Comparison of ENCODE assay signal across 8 cellular contexts in the genomic region with DNA sequence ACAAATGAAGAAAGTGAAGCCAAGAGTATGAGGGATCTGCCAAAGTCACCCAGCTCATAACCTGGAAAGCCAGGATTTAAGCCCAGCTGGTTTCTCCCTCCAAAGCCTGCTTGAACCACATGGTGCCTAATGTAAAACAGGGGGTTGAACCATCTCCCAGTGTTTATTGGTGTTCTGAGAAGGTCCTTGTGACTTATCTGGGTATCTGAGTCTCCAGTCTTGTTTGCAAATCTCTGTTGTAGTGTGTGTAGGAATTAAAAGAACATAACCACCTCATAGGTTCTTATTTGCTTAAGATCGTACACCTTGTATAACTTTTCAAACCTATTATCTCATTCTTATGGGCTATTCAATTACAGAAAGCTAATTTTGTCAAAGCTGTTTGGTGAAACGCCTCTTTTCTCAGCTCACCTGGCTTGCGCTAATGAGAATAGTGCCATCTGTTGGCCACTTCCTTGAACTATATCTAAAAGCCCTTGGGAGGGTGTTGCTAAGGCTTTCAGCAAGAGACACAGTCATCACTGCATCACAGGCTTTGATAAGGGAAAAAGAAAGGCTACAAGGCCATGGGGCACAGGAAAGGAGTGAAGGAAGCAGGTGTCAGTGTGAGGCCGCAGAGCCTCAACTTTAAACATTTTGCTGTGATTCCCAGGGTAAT. TPM values are rescaled to one million over a fixed set of nuclear protein-coding genes. Genes with fewer than 3 reads are reported as not detected.
A peak's percentile ranks its signal among the peaks of the same experiment; 100 is the strongest.
DNase-seq lines count a peak whose midpoint lies in the region; TF ChIP-seq lines count a peak whose summit lies in the region.

No MANE protein-coding gene starts in this region.

- no peaks in the 10 kb centered on the region for H3K79me2 ChIP-seq in MM.1S (ENCODE audit: low read length)

- no peaks in the 10 kb centered on the region for H3K4me1 ChIP-seq in MM.1S (ENCODE audit: low read length)

- H3K9ac ChIP-seq in MM.1S (ENCODE audit: low read length), result no peak overlapping the region

- H3K4me2 ChIP-seq in MM.1S (ENCODE audit: low read depth, low read length), result no peak overlapping the region

- peak overlapping the region; percentile 37 for H2AFZ ChIP-seq in MM.1S (ENCODE audit: low read length)

- H3K36me3 ChIP-seq in H7 (replicated peaks; ENCODE audit: control insufficient read depth, insufficient read depth, low read length) (no peaks in the 10 kb centered on the region), MM.1S (replicated peaks; ENCODE audit: insufficient read depth, low read length) (no peaks in the 10 kb centered on the region), kidney epithelial cell (ENCODE audit: control insufficient read depth, insufficient read depth, low read length) (no peaks in the 10 kb centered on the region)

- no peaks in the 10 kb centered on the region for H3K9me2 ChIP-seq in MM.1S (replicated peaks; ENCODE audit: insufficient read depth, low read length)

- peak; percentile 31 for DNase-seq in stimulated activated CD4-positive, alpha-beta T cell treated with anti-CD3 and anti-CD28 coated beads, Interleukin-1b, Interleukin-23, amount 100 ng/mL, for 48 hours
- no peak for DNase-seq in stimulated activated CD4-positive, alpha-beta T cell treated with anti-CD3 and anti-CD28 coated beads, Interleukin-4, amount 100 ng/mL, for 1 hour
- DNase-seq in H7 (peak; percentile 64), MM.1S (peak; percentile 83), SK-N-DZ (ENCODE audit: low spot score) (peak; percentile 52), T47D (ENCODE audit: low read depth in 1 of 2, low spot score in 1 of 2) (peak; percentile 11 to 51), kidney epithelial cell (ENCODE audit: low read depth) (peak; percentile 34), stromal cell of bone marrow (ENCODE audit: low read depth) (peak; percentile 42)

- in situ Hi-C loops in T47D (cut with HindIII; ENCODE audit: low pct_unique_long_range_greater_than_20kb, low sequenced_read_pairs), result no loop called here

- no peaks in the 10 kb centered on the region for H3K27me3 ChIP-seq in H7 (ENCODE audit: control insufficient read depth, insufficient read depth, low read length)
- H3K27me3 ChIP-seq in MM.1S (replicated peaks; ENCODE audit: insufficient read depth, low read length), result no peaks in the 10 kb centered on the region
- no peaks in the 10 kb centered on the region for H3K27me3 ChIP-seq in kidney epithelial cell (ENCODE audit: control insufficient read depth, insufficient read depth, low read length)

- TF ChIP-seq CTCF in MM.1S (IDR thresholded peaks at IDR 0.05; ENCODE audit: low read length), result peak; percentile 74
- peak; percentile 59 for TF ChIP-seq CTCF in kidney epithelial cell (IDR thresholded peaks at IDR 0.05; ENCODE audit: insufficient read depth, low read length, poor library complexity, severe bottlenecking)

- H3F3A ChIP-seq in MM.1S (ENCODE audit: insufficient read depth, low read length), result no peaks in the 10 kb centered on the region

- no peaks in the 10 kb centered on the region for H3K9me3 ChIP-seq in MM.1S (replicated peaks; ENCODE audit: insufficient read depth, low read length)

- H3K4me3 ChIP-seq in H7 (ENCODE audit: insufficient read depth, low read depth, low read length), result no peak overlapping the region
- no peak overlapping the region for H3K4me3 ChIP-seq in MM.1S (ENCODE audit: low read length)
- no peak overlapping the region for H3K4me3 ChIP-seq in kidney epithelial cell (ENCODE audit: low read depth, low read length)

- H4K20me1 ChIP-seq in MM.1S (ENCODE audit: insufficient read depth, low read length), result no peaks in the 10 kb centered on the region

- no peak overlapping the region for H3K27ac ChIP-seq in MM.1S (ENCODE audit: low read length)

RNA-seq across cellular contexts. Expression of a gene that starts 12.2 kb away (rescaled TPM):
- total RNA-seq in H7 (2014; rRNA removed; shearing (Covaris generic)), result 9.7 and 11.3 TPM in 2 replicates
- 0.52 and 0.88 TPM in 2 replicates for polyA plus RNA-seq in SK-N-DZ (2014; cell fraction: cytosol; rRNA removed)
- polyA plus RNA-seq in SK-N-DZ (2014; cell fraction: nucleus; rRNA removed), result 0.05 and 0.35 TPM in 2 replicates
- total RNA-seq in kidney epithelial cell, result 2.9 and 4.3 TPM in 2 replicates

RNA-seq across cellular contexts. Expression of a gene that starts 34.0 kb away (rescaled TPM):
- total RNA-seq in H7 (2014; rRNA removed; shearing (Covaris generic)), result not detected in 2 replicates
- polyA plus RNA-seq in SK-N-DZ (2014; cell fraction: cytosol; rRNA removed), result not detected in 2 replicates
- not detected in 2 replicates for polyA plus RNA-seq in SK-N-DZ (2014; cell fraction: nucleus; rRNA removed)
- not detected in 2 replicates for total RNA-seq in kidney epithelial cell

RNA-seq across cellular contexts. Expression of a gene that starts 34.4 kb away (rescaled TPM):
- 47.9 and 53.7 TPM in 2 replicates for total RNA-seq in H7 (2014; rRNA removed; shearing (Covaris generic))
- 22.8 and 26.5 TPM in 2 replicates for polyA plus RNA-seq in SK-N-DZ (2014; cell fraction: cytosol; rRNA removed)
- 12.4 and 20.4 TPM in 2 replicates for polyA plus RNA-seq in SK-N-DZ (2014; cell fraction: nucleus; rRNA removed)
- total RNA-seq in kidney epithelial cell, result 31.1 and 32.3 TPM in 2 replicates

RNA-seq across cellular contexts. Expression of a gene that starts 54.2 kb away (rescaled TPM):
- total RNA-seq in H7 (2014; rRNA removed; shearing (Covaris generic)), result 58.9 and 59.9 TPM in 2 replicates
- polyA plus RNA-seq in SK-N-DZ (2014; cell fraction: cytosol; rRNA removed), result 50.8 and 52.8 TPM in 2 replicates
- polyA plus RNA-seq in SK-N-DZ (2014; cell fraction: nucleus; rRNA removed), result 21.7 and 23.9 TPM in 2 replicates
- total RNA-seq in kidney epithelial cell, result 74.8 and 75.2 TPM in 2 replicates
